Comparison of ENCODE assay signal across 9 cellular contexts in genomic region chr5:175895701-175896102, GRCh38. TPM values are rescaled to one million over a fixed set of nuclear protein-coding genes. Genes with fewer than 3 reads are reported as not detected.
DNase-seq lines count a peak whose midpoint lies in the region; ATAC-seq and TF ChIP-seq lines count a peak whose summit lies in the region.
"Had no signal": no experiment of that assay in that cellular context is flagged by ENCODE, and none has a peak within 500 bp of the region (broad histone marks: within the 10 kb centered on the region; RNA-seq: fewer than 3 reads in every experiment).

No MANE protein-coding gene starts in this region.

- H3K4me2 ChIP-seq in smooth muscle cell = no peak overlapping the region

- H3K4me1 ChIP-seq in smooth muscle cell (ENCODE audit: low read depth) = no peaks in the 10 kb centered on the region

- no peak for DNase-seq in activated CD4-positive, CD25-positive, alpha-beta regulatory T cell treated with anti-CD3 and anti-CD28 coated beads, Interleukin-2, amount 50 U/mL, for 72 hours
- DNase-seq in T-helper 2 cell (peak in 4 of 5 experiments; percentile 11 to 94 (median 57)), epithelial cell of esophagus (ENCODE audit: low read depth) (peak; percentile 29), DMS114 treated with DMSO at 0.1 percent for 48 hours (lab: John Stamatoyannopoulos, UW; ENCODE audit: unreplicated experiment) (no peak), DMS79 (lab: John Stamatoyannopoulos, UW) (no peak), smooth muscle cell (lab: John Stamatoyannopoulos, UW; ENCODE audit: unreplicated experiment) (no peak)

- no peaks in the 10 kb centered on the region for H3K79me2 ChIP-seq in smooth muscle cell (ENCODE audit: low read depth)

- TF ChIP-seq CTCF in epithelial cell of esophagus (IDR thresholded peaks at IDR 0.05; ENCODE audit: insufficient read depth, low read depth, low read length, missing control alignments) (no peak), smooth muscle cell (IDR thresholded peaks at IDR 0.05; ENCODE audit: borderline replicate concordance, insufficient read depth, poor library complexity, severe bottlenecking) (no peak)

- no peaks in the 10 kb centered on the region for H3K9me3 ChIP-seq in smooth muscle cell (replicated peaks; ENCODE audit: low read depth)

- H3F3A ChIP-seq in smooth muscle cell (ENCODE audit: low read depth) = no peaks in the 10 kb centered on the region

- WGBS in smooth muscle cell (ENCODE audit: low lambda C conversion rate) = 63% methylated on average over 9 of the region's 9 CpGs

- no peaks in the 10 kb centered on the region for H3K27me3 ChIP-seq in smooth muscle cell (ENCODE audit: low read depth)

- H3K36me3 ChIP-seq in smooth muscle cell (ENCODE audit: low read depth) = no peaks in the 10 kb centered on the region

- peak; percentile 83 to 92 for ATAC-seq in activated CD4-positive, CD25-positive, alpha-beta regulatory T cell treated with anti-CD3 and anti-CD28 coated beads, Interleukin-2, amount 50 U/mL, for 24 hours
- peak; percentile 92 for ATAC-seq in HG03103 (IDR thresholded peaks at IDR 0.05; ENCODE audit: low read depth, unreplicated experiment)

- H3K27ac ChIP-seq in smooth muscle cell (ENCODE audit: low read depth) = no peak overlapping the region

- H2AFZ ChIP-seq in smooth muscle cell (ENCODE audit: low read depth) = no peak overlapping the region

- H3K4me3 ChIP-seq in epithelial cell of esophagus (ENCODE audit: low read length) = no peak overlapping the region
- H3K4me3 ChIP-seq in smooth muscle cell = no peak overlapping the region

- H3K9ac ChIP-seq in smooth muscle cell (ENCODE audit: low read depth) = no peak overlapping the region

- H4K20me1 ChIP-seq in smooth muscle cell (ENCODE audit: low read depth) = no peaks in the 10 kb centered on the region

RNA-seq across cellular contexts. Expression of gene CPLX2, which starts 24.3 kb away (rescaled TPM):
- not detected in 2 replicates for total RNA-seq in smooth muscle cell
- 0.33 TPM in 1 of 2 replicates, not detected in the other for polyA plus RNA-seq in smooth muscle cell
- total RNA-seq: T-helper 1 cell treated with Interleukin-12 subunit alpha and Interleukin-12 subunit beta and Interleukin-4 antibody, amounts not matched to agents 30 ng/mL and 1 ng/mL, for 36 hours had no signal

Comparison
In these comparisons a context has a peak if more than half of its experiments do, and no peak if none do; other contexts are left out.
1. DNase-seq: peak in T-helper 2 cell (4 of 5) and epithelial cell of esophagus (single experiment); none in activated CD4-positive, CD25-positive, alpha-beta regulatory T cell treated with anti-CD3 and anti-CD28 coated beads, Interleukin-2, amount 50 U/mL, for 72 hours (single experiment), DMS114 treated with DMSO at 0.1 percent for 48 hours (single experiment), DMS79 (single experiment) and smooth muscle cell (single experiment).